12 cellular contexts compared by ENCODE assay signal in genomic region chr3:52120576-52121458, GRCh38. TPM values are rescaled to one million over a fixed set of nuclear protein-coding genes. Genes with fewer than 3 reads are reported as not detected.
A peak's percentile ranks its signal among the peaks of the same experiment; 100 is the strongest.
DNase-seq lines count a peak whose midpoint lies in the region; ATAC-seq and TF ChIP-seq lines count a peak whose summit lies in the region.
"Had no signal": no experiment of that assay in that cellular context is flagged by ENCODE, and none has a peak within 500 bp of the region (broad histone marks: within the 10 kb centered on the region; RNA-seq: fewer than 3 reads in every experiment).

No MANE protein-coding gene starts in this region.

- H3K4me2 ChIP-seq in parathyroid adenoma (ENCODE audit: low read length) = no peak overlapping the region
- H3K4me2 ChIP-seq: smooth muscle cell had no signal

- no peak overlapping the region for H3K4me3 Mint-ChIP-seq in activated CD4-positive, alpha-beta T cell treated with anti-CD3 and anti-CD28 coated beads for 36 hours

- no peaks in the 10 kb centered on the region for H3K9me3 ChIP-seq in parathyroid adenoma (ENCODE audit: control insufficient read depth, low read length)

- no peaks in the 10 kb centered on the region for H3K27me3 ChIP-seq in parathyroid adenoma (ENCODE audit: control insufficient read depth, insufficient read depth, low read length)

- no peaks in the 10 kb centered on the region for H3K36me3 ChIP-seq in parathyroid adenoma (ENCODE audit: control insufficient read depth, insufficient read depth, low read length)

- DNase-seq in GM13977 (ENCODE audit: low spot score) (peak; percentile 42), coronary artery (ENCODE audit: low spot score) (no peak), ureter (ENCODE audit: low spot score) (no peak)
- no peak for DNase-seq in activated CD4-positive, alpha-beta T cell treated with anti-CD3 and anti-CD28 coated beads for 36 hours
- DNase-seq: central memory CD4-positive, alpha-beta T cell; H7; NCI-H748 treated with DMSO at 0.1 percent for 48 hours had no signal

- peaks cover 8% of the 10 kb centered on the region for H3K4me1 ChIP-seq in parathyroid adenoma

- H2AFZ ChIP-seq in parathyroid adenoma = no peak overlapping the region

- CTCF ChIA-PET in activated CD4-positive, alpha-beta T cell treated with anti-CD3 and anti-CD28 coated beads for 36 hours (lab: Charles Lee) = interaction anchor here (0.6 to 4.7 kb wide), 11 partner anchors 10 to 218 kb away, joined by 3 to 76 read pairs (median 4); partner anchors contain the start of genes RPL29 and RRP9

- H3K27ac ChIP-seq in coronary artery (peak overlapping the region; percentile 4 to 79), parathyroid adenoma (peak overlapping the region; percentile 21)

- H3K79me2 ChIP-seq in parathyroid adenoma = no peaks in the 10 kb centered on the region

- in situ Hi-C loops in GM13977 (cut with MboI; ENCODE audit: low pct_unique_long_range_greater_than_20kb, low sequenced_read_pairs, unreplicated experiment) = no loop called here

- TF ChIP-seq CTCF in GM13977 (IDR thresholded peaks at IDR 0.05; ENCODE audit: extremely low read depth, insufficient read depth, missing control alignments) (no peak), coronary artery (IDR thresholded peaks at IDR 0.05) (no peak), parathyroid adenoma (IDR thresholded peaks at IDR 0.05) (no peak)

- H3K9ac ChIP-seq in parathyroid adenoma = no peak overlapping the region

- no peak overlapping the region for H3K27ac Mint-ChIP-seq in activated CD4-positive, alpha-beta T cell treated with anti-CD3 and anti-CD28 coated beads for 36 hours

- intact Hi-C loops in activated CD4-positive, alpha-beta T cell treated with anti-CD3 and anti-CD28 coated beads for 36 hours (cut with DNase I, micrococcal nuclease) = no loop called here

- peaks cover 5% of the 10 kb centered on the region for H3K36me3 Mint-ChIP-seq in activated CD4-positive, alpha-beta T cell treated with anti-CD3 and anti-CD28 coated beads for 36 hours (ENCODE audit: low read depth)

- no peaks in the 10 kb centered on the region for H3K9me3 Mint-ChIP-seq in activated CD4-positive, alpha-beta T cell treated with anti-CD3 and anti-CD28 coated beads for 36 hours (ENCODE audit: low read depth)

- ATAC-seq in HG02973 (IDR thresholded peaks at IDR 0.05; ENCODE audit: unreplicated experiment) (peak; percentile 7), HG03280 (IDR thresholded peaks at IDR 0.05; ENCODE audit: unreplicated experiment) (no peak), HG03457 (IDR thresholded peaks at IDR 0.05; ENCODE audit: unreplicated experiment) (no peak)
- no peak for ATAC-seq in activated CD4-positive, alpha-beta T cell treated with anti-CD3 and anti-CD28 coated beads for 36 hours

- H3K27me3 Mint-ChIP-seq in activated CD4-positive, alpha-beta T cell treated with anti-CD3 and anti-CD28 coated beads for 36 hours = no peaks in the 10 kb centered on the region

- POLR2A ChIA-PET in activated CD4-positive, alpha-beta T cell treated with anti-CD3 and anti-CD28 coated beads for 36 hours (lab: Charles Lee) = no interaction called here

- no peak overlapping the region for H3K4me3 ChIP-seq in coronary artery
- no peak overlapping the region for H3K4me3 ChIP-seq in parathyroid adenoma (ENCODE audit: low read depth, low read length)
- H3K4me3 ChIP-seq: smooth muscle cell had no signal

- H3K4me1 Mint-ChIP-seq in activated CD4-positive, alpha-beta T cell treated with anti-CD3 and anti-CD28 coated beads for 36 hours = peaks cover 2% of the 10 kb centered on the region

RNA-seq across cellular contexts. Expression of gene POC1A, which starts 33.4 kb away (rescaled TPM):
- 3.6 TPM for total RNA-seq in ureter
- total RNA-seq in activated CD4-positive, alpha-beta T cell treated with anti-CD3 and anti-CD28 coated beads for 36 hours = 10 to 100 TPM; 23.4 to 26.1 TPM
